In the genomic region with DNA sequence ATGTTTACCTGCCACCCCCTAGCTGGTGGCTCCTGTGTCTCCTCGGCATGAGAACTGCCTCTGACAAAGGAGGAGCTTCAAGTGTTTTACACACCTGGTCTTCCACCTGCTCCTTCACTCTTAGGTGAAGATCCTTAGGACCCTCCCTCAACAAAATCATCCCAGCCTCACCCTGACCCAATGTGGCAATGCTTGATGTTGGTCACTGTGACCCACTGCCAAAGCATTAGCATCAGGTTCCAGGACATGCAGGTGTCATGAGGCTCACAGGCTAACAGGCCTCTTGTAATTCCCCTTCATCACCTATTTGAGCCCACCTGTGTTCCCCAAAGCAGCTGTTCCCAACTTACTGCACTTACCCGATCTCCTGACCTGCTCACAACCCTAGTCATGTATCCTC, we compare ENCODE assay signal across 13 cellular contexts. TPM values are rescaled to one million over a fixed set of nuclear protein-coding genes. Genes with fewer than 3 reads are reported as not detected.
DNase-seq lines count a peak whose midpoint lies in the region; TF ChIP-seq lines count a peak whose summit lies in the region.
"Had no signal": no experiment of that assay in that cellular context is flagged by ENCODE, and none has a peak within 500 bp of the region (broad histone marks: within the 10 kb centered on the region; RNA-seq: fewer than 3 reads in every experiment).

No MANE protein-coding gene starts in this region.

- H2BK5ac ChIP-seq in H9 (ENCODE audit: insufficient read length, low read length): no peak overlapping the region

- H4K20me1 ChIP-seq in H9 (ENCODE audit: control insufficient read depth, insufficient read depth, insufficient read length): no peaks in the 10 kb centered on the region

- H3K4me1 ChIP-seq in Caco-2 (peaks cover 32% of the 10 kb centered on the region), H9 (ENCODE audit: insufficient read depth, low read length) (peaks cover 16% of the 10 kb centered on the region)
- H3K4me1 ChIP-seq: BE2C had no signal

- peaks cover 20% of the 10 kb centered on the region; the same call in 1 of the 2 replicates for H3K79me2 ChIP-seq in H9 (ENCODE audit: insufficient read depth, low read length)

- H3K36me3 Mint-ChIP-seq in Caco-2 (ENCODE audit: insufficient read depth, unreplicated experiment): peaks cover 97% of the 10 kb centered on the region
- H3K36me3 Mint-ChIP-seq in H9 (ENCODE audit: insufficient read depth in 1 of 3, low read depth in 3 of 3): peaks cover 16 to 74% (median 68%) of the 10 kb centered on the region in 3 experiments; a peak in 6 of 7 replicates
- H3K36me3 Mint-ChIP-seq in endothelial cell (ENCODE audit: low read depth, unreplicated experiment): peaks cover 8% of the 10 kb centered on the region
- H3K36me3 Mint-ChIP-seq in progenitor cell of endocrine pancreas (ENCODE audit: insufficient read depth): peaks cover 51% of the 10 kb centered on the region
- H3K36me3 Mint-ChIP-seq: CD4-positive, CD25-positive, alpha-beta regulatory T cell; CD8-positive, alpha-beta memory T cell had no signal

- WGBS in H9 (ENCODE audit: extremely low coverage, insufficient read length, low lambda C conversion rate): no CpG with 5 or more reads among the region's 2 CpGs

- no peak overlapping the region for H3K23ac ChIP-seq in H9 (ENCODE audit: insufficient read length, low read depth, low read length)

- H3K9me3 ChIP-seq in Caco-2 (no peaks in the 10 kb centered on the region), H9 (ENCODE audit: control insufficient read depth, low read depth, low read length) (no peaks in the 10 kb centered on the region)
- H3K9me3 ChIP-seq: BE2C, HAP-1 had no signal

- peak overlapping the region; percentile 43 for H4K5ac ChIP-seq in H9 (ENCODE audit: insufficient read length, low read depth, low read length)

- intact Hi-C loops in Caco-2 (cut with micrococcal nuclease; ENCODE audit: unreplicated experiment): no loop called here

- H3K4me3 ChIP-seq in Caco-2 (ENCODE audit: low read depth, low read length): no peak overlapping the region
- H3K4me3 ChIP-seq: HAP-1 had no signal

- H2BK20ac ChIP-seq in H9 (ENCODE audit: low read depth, low read length, poor library complexity, severe bottlenecking): no peak overlapping the region

- H3K9me3 Mint-ChIP-seq in Caco-2 (ENCODE audit: unreplicated experiment) (no peaks in the 10 kb centered on the region), H9 (no peaks in the 10 kb centered on the region), endothelial cell (ENCODE audit: unreplicated experiment) (no peaks in the 10 kb centered on the region), progenitor cell of endocrine pancreas (ENCODE audit: low read depth) (no peaks in the 10 kb centered on the region)
- H3K9me3 Mint-ChIP-seq: CD4-positive, CD25-positive, alpha-beta regulatory T cell; CD8-positive, alpha-beta memory T cell had no signal

- H4K8ac ChIP-seq in H9 (replicated peaks; ENCODE audit: insufficient read length, low read depth, low read length): no peak overlapping the region

- no peak overlapping the region for H4K91ac ChIP-seq in H9 (ENCODE audit: insufficient read length, low read depth, low read length)

- H3K14ac ChIP-seq in H9 (ENCODE audit: insufficient read depth, low read length): no peak overlapping the region

- no peak overlapping the region for H2BK12ac ChIP-seq in H9 (ENCODE audit: insufficient read length, low read depth, low read length)

- H3K56ac ChIP-seq in H9 (ENCODE audit: insufficient read length, low read depth, low read length): no peak overlapping the region

- H3K36me3 ChIP-seq in Caco-2 (ENCODE audit: control insufficient read depth, insufficient read depth, low read length): peaks cover 4% of the 10 kb centered on the region; the same call in 1 of the 2 replicates
- H3K36me3 ChIP-seq: BE2C had no signal

- H3K4ac ChIP-seq in H9 (ENCODE audit: low read depth, low read length): no peak overlapping the region

- peaks cover 6% of the 10 kb centered on the region for H3K23me2 ChIP-seq in H9 (ENCODE audit: insufficient read length, low read depth, low read length, poor library complexity, severe bottlenecking)

- BruUV-seq in Caco-2 (replicated peaks; lab: Mats Ljungman, UMichigan): no TSS peak

- no peak overlapping the region for H3T11ph ChIP-seq in H9 (ENCODE audit: low read length)

- no peaks in the 10 kb centered on the region for H3K27me3 Mint-ChIP-seq in Caco-2 (ENCODE audit: insufficient read depth, unreplicated experiment)
- no peaks in the 10 kb centered on the region for H3K27me3 Mint-ChIP-seq in H9 (ENCODE audit: low read depth)
- H3K27me3 Mint-ChIP-seq in endothelial cell (ENCODE audit: unreplicated experiment): peaks cover 3% of the 10 kb centered on the region
- no peaks in the 10 kb centered on the region for H3K27me3 Mint-ChIP-seq in progenitor cell of endocrine pancreas

- H3K79me1 ChIP-seq in H9 (ENCODE audit: insufficient read depth, low read depth, low read length, poor library complexity, severe bottlenecking): no peaks in the 10 kb centered on the region

- no peak overlapping the region for H2BK120ac ChIP-seq in H9 (ENCODE audit: low read depth, low read length, poor library complexity, severe bottlenecking)

- TF ChIP-seq CTCF in Caco-2 (IDR thresholded peaks at IDR 0.05; ENCODE audit: insufficient read depth in 1 of 2, low read depth in 1 of 2, low read length in 1 of 2, severe bottlenecking in 1 of 2, unreplicated experiment in 1 of 2) (no peak), H9 (conservative IDR thresholded peaks at IDR 0.05) (no peak), endothelial cell (IDR thresholded peaks at IDR 0.05; ENCODE audit: unreplicated experiment) (no peak), progenitor cell of endocrine pancreas (IDR thresholded peaks at IDR 0.05; ENCODE audit: unreplicated experiment) (no peak)

- no peak overlapping the region for H3K18ac ChIP-seq in H9 (ENCODE audit: insufficient read length, low read depth, low read length)

- no peak overlapping the region for H2AK5ac ChIP-seq in H9 (ENCODE audit: insufficient read length, low read length)

- POLR2A ChIA-PET in Caco-2 (lab: Charles Lee): interaction anchor here (0.7 kb wide), 4 partner anchors 15 to 119 kb away, joined by 3 to 11 read pairs (median 7); no protein-coding TSS in a partner anchor

- H3K27ac Mint-ChIP-seq in Caco-2 (ENCODE audit: unreplicated experiment) (peak overlapping the region; percentile 5), H9 (peak overlapping the region in 2 of 3 experiments; percentile 37 to 86; a peak in 4 of 7 replicates), endothelial cell (ENCODE audit: unreplicated experiment) (no peak overlapping the region), progenitor cell of endocrine pancreas (peak overlapping the region; percentile 86)
- H3K27ac Mint-ChIP-seq: CD4-positive, CD25-positive, alpha-beta regulatory T cell; CD8-positive, alpha-beta memory T cell had no signal

- no peak overlapping the region for H3K9ac ChIP-seq in H9 (ENCODE audit: extremely low read depth, insufficient read length, low read length)

- no peak overlapping the region for H2BK15ac ChIP-seq in H9 (ENCODE audit: low read depth, low read length)

- H3K27me3 ChIP-seq in Caco-2 (replicated peaks; ENCODE audit: control insufficient read depth, insufficient read depth, low read length) (no peaks in the 10 kb centered on the region), H9 (ENCODE audit: insufficient read depth, low read length) (no peaks in the 10 kb centered on the region)
- H3K27me3 ChIP-seq: BE2C had no signal

- no peak overlapping the region for H3K4me2 ChIP-seq in H9 (ENCODE audit: insufficient read depth, insufficient read length, low read length)

- H3K4me3 Mint-ChIP-seq in Caco-2 (ENCODE audit: unreplicated experiment) (no peak overlapping the region), H9 (no peak overlapping the region), endothelial cell (ENCODE audit: unreplicated experiment) (peak overlapping the region; percentile 44), progenitor cell of endocrine pancreas (ENCODE audit: low read depth) (no peak overlapping the region)
- H3K4me3 Mint-ChIP-seq: CD4-positive, CD25-positive, alpha-beta regulatory T cell; CD8-positive, alpha-beta memory T cell had no signal

- no peak overlapping the region for H3K27ac ChIP-seq in H9 (ENCODE audit: insufficient read length, low read depth, low read length)

- H3K4me1 Mint-ChIP-seq in Caco-2 (ENCODE audit: low read depth, unreplicated experiment) (peaks cover 33% of the 10 kb centered on the region), H9 (peaks cover 54 to 55% of the 10 kb centered on the region in 2 experiments), endothelial cell (ENCODE audit: unreplicated experiment) (peaks cover 10% of the 10 kb centered on the region), progenitor cell of endocrine pancreas (ENCODE audit: low read depth) (peaks cover 49% of the 10 kb centered on the region)
- H3K4me1 Mint-ChIP-seq: CD8-positive, alpha-beta memory T cell had no signal

- H2AFZ ChIP-seq in H9 (ENCODE audit: low read length): no peak overlapping the region

- DNase-seq in Caco-2 (no peak), H9 (no peak), endothelial cell (ENCODE audit: low spot score) (no peak), progenitor cell of endocrine pancreas (ENCODE audit: low spot score, unreplicated experiment) (no peak), activated T-cell treated with anti-CD3 and anti-CD28 coated beads for 4 hours (no peak), amniotic stem cell (lab: John Stamatoyannopoulos, UW) (no peak)
- DNase-seq: BE2C; C1 segment of cervical spinal cord; CD4-positive, CD25-positive, alpha-beta regulatory T cell; CD8-positive, alpha-beta memory T cell; COR-L47; GOT3 had no signal

- CTCF ChIA-PET in Caco-2 (lab: Charles Lee): no interaction called here

RNA-seq across cellular contexts. Expression of a gene that starts 9.8 kb away (rescaled TPM):
- total RNA-seq in Caco-2 (2022) (59.1 and 61.4 TPM in 2 replicates), H9 (2021) (120 and 122 TPM in 2 replicates), endothelial cell (ENCODE audit: unreplicated experiment) (9.3 TPM), progenitor cell of endocrine pancreas (238 and 247 TPM in 2 replicates)

RNA-seq across cellular contexts. Expression of a gene that starts 48.5 kb away (rescaled TPM):
- total RNA-seq in Caco-2 (2022) (39.4 and 40.7 TPM in 2 replicates), H9 (2021) (27.0 and 28.1 TPM in 2 replicates), endothelial cell (ENCODE audit: unreplicated experiment) (75.5 TPM), progenitor cell of endocrine pancreas (18.8 and 25.4 TPM in 2 replicates)
